In the genomic region with DNA sequence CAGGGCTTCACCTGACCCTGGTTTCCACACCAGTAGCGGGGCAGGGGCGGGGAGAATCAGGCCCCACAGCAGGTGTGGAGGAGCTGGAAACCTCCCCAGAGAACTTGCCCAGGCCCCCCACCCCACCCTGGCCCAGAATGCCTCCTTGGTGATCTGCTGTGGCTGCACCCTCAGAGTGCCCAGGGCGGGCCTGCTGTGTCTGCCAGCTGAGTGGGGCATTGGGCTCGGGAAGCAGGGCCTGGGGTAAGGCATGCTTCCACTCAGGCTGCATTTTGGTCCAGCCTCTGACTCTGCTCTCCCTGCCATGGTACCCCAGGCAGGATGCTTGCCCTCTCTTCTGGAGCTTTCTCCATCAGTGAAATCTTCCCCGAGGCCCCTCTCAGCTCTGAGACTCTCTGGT, we compare ENCODE assay signal across 14 cellular contexts. TPM values are rescaled to one million over a fixed set of nuclear protein-coding genes. Genes with fewer than 3 reads are reported as not detected.
"Had no signal": no experiment of that assay in that cellular context is flagged by ENCODE, and none has a peak within 500 bp of the region (broad histone marks: within the 10 kb centered on the region; RNA-seq: fewer than 3 reads in every experiment).

No MANE protein-coding gene starts in this region.

- H3K9me3 Mint-ChIP-seq: activated B cell treated with CpG ODN at 0.5 μM for 24 hours; activated CD4-positive, alpha-beta T cell treated with anti-CD3 and anti-CD28 coated beads, Interleukin-2, amount 10 ng/mL, durations not matched to agents 24 days and 14 days; stimulated activated naive CD8-positive, alpha-beta T cell treated with anti-CD3 and anti-CD28 coated beads, Interleukin-15, amount 100 ng/mL, for 72 hours; T-helper 1 cell treated with Interleukin-12 subunit alpha and Interleukin-12 subunit beta and Interleukin-4 antibody, amounts not matched to agents 30 μg/mL and 1 μg/mL, for 36 hours had no signal

- H3K27ac ChIP-seq: esophagus muscularis mucosa, ovary, skin epidermis, thoracic aorta had no signal

- H3K27ac Mint-ChIP-seq: activated B cell treated with CpG ODN at 0.5 μM for 24 hours; activated CD4-positive, alpha-beta T cell treated with anti-CD3 and anti-CD28 coated beads, Interleukin-2, amount 10 ng/mL, durations not matched to agents 24 days and 14 days; T-helper 1 cell treated with Interleukin-12 subunit alpha and Interleukin-12 subunit beta and Interleukin-4 antibody, amounts not matched to agents 30 μg/mL and 1 μg/mL, for 36 hours had no signal

- H3K27me3 ChIP-seq: ovary had no signal

- H3K9me3 ChIP-seq: esophagus muscularis mucosa, ovary, thoracic aorta had no signal

- DNase-seq: activated B cell treated with CpG ODN at 0.5 μM for 24 hours; activated CD4-positive, alpha-beta T cell treated with anti-CD3 and anti-CD28 coated beads, Interleukin-2, amount 10 ng/mL, durations not matched to agents 24 days and 14 days; activated effector memory CD4-positive, alpha-beta T cell treated with anti-CD3 and anti-CD28 coated beads, Interleukin-2, amount 50 U/mL, for 16 hours; aorta; stimulated activated CD4-positive, alpha-beta T cell treated with anti-CD3 and anti-CD28 coated beads, Interleukin-4, amount 100 ng/mL, for 4 hours had no signal

- H3K36me3 ChIP-seq: esophagus muscularis mucosa, ovary, thoracic aorta had no signal

RNA-seq across cellular contexts. Expression of a gene that starts 1.1 kb away (rescaled TPM):
- total RNA-seq: activated B cell treated with CpG ODN at 0.5 μM for 24 hours; activated CD4-positive, alpha-beta T cell treated with anti-CD3 and anti-CD28 coated beads, Interleukin-2, amount 10 ng/mL, durations not matched to agents 24 days and 14 days; fibroblast of villous mesenchyme; liver; myocyte had no signal
